15 cellular contexts compared by ENCODE assay signal in the genomic region with DNA sequence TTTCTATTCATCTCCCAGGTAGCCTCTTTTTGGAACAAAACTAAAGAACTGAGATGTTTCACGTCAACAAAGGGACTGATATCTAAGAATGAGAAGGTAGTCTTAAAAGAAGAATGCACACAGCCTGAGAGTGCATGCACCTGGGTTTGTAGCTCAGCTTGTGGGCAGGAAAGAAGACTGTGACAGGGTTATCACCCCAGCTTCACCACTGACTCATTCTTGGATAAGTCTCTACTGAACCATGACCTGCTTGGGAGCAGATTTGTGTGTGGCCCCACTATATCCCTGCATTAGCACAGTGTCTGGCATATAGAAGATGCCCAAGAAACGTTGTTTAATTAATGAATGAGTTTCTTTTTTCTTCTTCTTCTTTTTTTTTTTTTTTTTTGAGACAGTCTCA.
A peak's percentile ranks its signal among the peaks of the same experiment; 100 is the strongest.
DNase-seq lines count a peak whose midpoint lies in the region; ATAC-seq and TF ChIP-seq lines count a peak whose summit lies in the region.
"Had no signal": no experiment of that assay in that cellular context is flagged by ENCODE, and none has a peak within 500 bp of the region (broad histone marks: within the 10 kb centered on the region; RNA-seq: fewer than 3 reads in every experiment).

No MANE protein-coding gene starts in this region.

- peaks cover 0 to 6% (median 0%) of the 10 kb centered on the region in 4 donors for H3K4me1 ChIP-seq in esophagus muscularis mucosa
- peaks cover 14% of the 10 kb centered on the region for H3K4me1 ChIP-seq in neural progenitor cell
- H3K4me1 ChIP-seq: gastrocnemius medialis had no signal

- DNase-seq in esophagus muscularis mucosa (ENCODE audit: extremely low spot score) (peak; percentile 60), NOMO-1 (lab: John Stamatoyannopoulos, UW; ENCODE audit: unreplicated experiment in 2 of 2) (no peak), neural progenitor cell (ENCODE audit: low spot score) (no peak), NCI-H345 treated with DMSO at 0.1 percent for 48 hours (lab: John Stamatoyannopoulos, UW; ENCODE audit: unreplicated experiment) (no peak)
- no peak for DNase-seq in activated naive CD4-positive, alpha-beta T cell treated with anti-CD3 and anti-CD28 coated beads, Interleukin-2, amount 50 U/mL, for 16 hours
- DNase-seq: activated CD4-positive, alpha-beta T cell treated with anti-CD3 and anti-CD28 coated beads, Interleukin-2, amount 50 U/mL, for 48 hours; activated naive CD8-positive, alpha-beta T cell treated with anti-CD3 and anti-CD28 coated beads, Interleukin-2, amount 10 ng/mL, durations not matched to agents 7 days and 5 days; CD4-positive, alpha-beta memory T cell; gastrocnemius medialis; left cardiac atrium; NCI-H146 had no signal

- intact Hi-C loops in esophagus muscularis mucosa (cut with DNase I) = no loop called here

- H4K20me1 ChIP-seq in neural progenitor cell (ENCODE audit: low read depth) = no peaks in the 10 kb centered on the region

- H3K27ac ChIP-seq in esophagus muscularis mucosa (replicated peaks in 1 of 4) = no peak overlapping the region
- H3K27ac ChIP-seq in neural progenitor cell = no peak overlapping the region
- H3K27ac ChIP-seq: gastrocnemius medialis had no signal

- TF ChIP-seq EP300 in esophagus muscularis mucosa (IDR thresholded peaks at IDR 0.05) = no peak

- no peak overlapping the region for H2AFZ ChIP-seq in neural progenitor cell (replicated peaks)

- TF ChIP-seq CTCF in esophagus muscularis mucosa (IDR thresholded peaks at IDR 0.05) = no peak
- no peak for TF ChIP-seq CTCF in neural progenitor cell (IDR thresholded peaks at IDR 0.05)

- H3K4me1 Mint-ChIP-seq in neural progenitor cell = peaks cover 16% of the 10 kb centered on the region
- H3K4me1 Mint-ChIP-seq: activated naive CD8-positive, alpha-beta T cell treated with anti-CD3 and anti-CD28 coated beads, Interleukin-2, amount 10 ng/mL, durations not matched to agents 7 days and 5 days; CD4-positive, alpha-beta memory T cell had no signal

- H3K4me3 ChIP-seq in esophagus muscularis mucosa (no peak overlapping the region), neural progenitor cell (no peak overlapping the region)
- H3K4me3 ChIP-seq: gastrocnemius medialis had no signal

- H3K27me3 ChIP-seq in esophagus muscularis mucosa = no peaks in the 10 kb centered on the region
- H3K27me3 ChIP-seq in neural progenitor cell = no peaks in the 10 kb centered on the region
- H3K27me3 ChIP-seq: gastrocnemius medialis had no signal

- no peak for TF ChIP-seq POLR2A in esophagus muscularis mucosa (IDR thresholded peaks at IDR 0.05; ENCODE audit: low read depth)

- H3K9me3 Mint-ChIP-seq in neural progenitor cell = peaks cover 6% of the 10 kb centered on the region
- H3K9me3 Mint-ChIP-seq: activated naive CD8-positive, alpha-beta T cell treated with anti-CD3 and anti-CD28 coated beads, Interleukin-2, amount 10 ng/mL, durations not matched to agents 7 days and 5 days had no signal

- peaks cover 12% of the 10 kb centered on the region for H3F3A ChIP-seq in neural progenitor cell (ENCODE audit: low read depth)

- no peak overlapping the region for H3K27ac Mint-ChIP-seq in neural progenitor cell
- H3K27ac Mint-ChIP-seq: activated naive CD8-positive, alpha-beta T cell treated with anti-CD3 and anti-CD28 coated beads, Interleukin-2, amount 10 ng/mL, durations not matched to agents 7 days and 5 days; CD4-positive, alpha-beta memory T cell; dendritic cell treated with granulocyte-macrophage colony-stimulating factor and Interleukin-4, amounts not matched to agents 40 ng/mL and 50 ng/mL, for 4 days had no signal

- H3K4me2 ChIP-seq in neural progenitor cell = no peak overlapping the region

- H3K9me3 ChIP-seq in esophagus muscularis mucosa (peaks cover 0 to 9% (median 3%) of the 10 kb centered on the region in 4 donors), neural progenitor cell (ENCODE audit: low read depth) (no peaks in the 10 kb centered on the region)
- H3K9me3 ChIP-seq: gastrocnemius medialis had no signal

- no peaks in the 10 kb centered on the region for H3K36me3 Mint-ChIP-seq in neural progenitor cell
- H3K36me3 Mint-ChIP-seq: activated naive CD8-positive, alpha-beta T cell treated with anti-CD3 and anti-CD28 coated beads, Interleukin-2, amount 10 ng/mL, durations not matched to agents 7 days and 5 days; CD4-positive, alpha-beta memory T cell had no signal

- H3K4me3 Mint-ChIP-seq in neural progenitor cell = no peak overlapping the region
- H3K4me3 Mint-ChIP-seq: activated naive CD8-positive, alpha-beta T cell treated with anti-CD3 and anti-CD28 coated beads, Interleukin-2, amount 10 ng/mL, durations not matched to agents 7 days and 5 days; CD4-positive, alpha-beta memory T cell; dendritic cell treated with granulocyte-macrophage colony-stimulating factor and Interleukin-4, amounts not matched to agents 40 ng/mL and 50 ng/mL, for 4 days had no signal

- H3K36me3 ChIP-seq in esophagus muscularis mucosa (no peaks in the 10 kb centered on the region), neural progenitor cell (no peaks in the 10 kb centered on the region)
- H3K36me3 ChIP-seq: gastrocnemius medialis had no signal

- WGBS in esophagus muscularis mucosa = 70% methylated on average over 2 of the region's 2 CpGs

- H3K79me2 ChIP-seq in neural progenitor cell (ENCODE audit: low read depth) = no peaks in the 10 kb centered on the region

- peaks cover 3% of the 10 kb centered on the region for H3K27me3 Mint-ChIP-seq in neural progenitor cell (ENCODE audit: insufficient read depth, low read depth)
- H3K27me3 Mint-ChIP-seq: activated naive CD8-positive, alpha-beta T cell treated with anti-CD3 and anti-CD28 coated beads, Interleukin-2, amount 10 ng/mL, durations not matched to agents 7 days and 5 days; dendritic cell treated with granulocyte-macrophage colony-stimulating factor and Interleukin-4, amounts not matched to agents 40 ng/mL and 50 ng/mL, for 4 days had no signal

- ATAC-seq in GM18870 (IDR thresholded peaks at IDR 0.05; ENCODE audit: unreplicated experiment) (peak; percentile 100), GM21528 (IDR thresholded peaks at IDR 0.05; ENCODE audit: low FRiP score, unreplicated experiment) (peak; percentile 97), HG03064 (IDR thresholded peaks at IDR 0.05; ENCODE audit: low read depth, unreplicated experiment) (peak; percentile 97)
- ATAC-seq: gastrocnemius medialis, left cardiac atrium had no signal

- no peak overlapping the region for H3K9ac ChIP-seq in neural progenitor cell
